In the genomic region with DNA sequence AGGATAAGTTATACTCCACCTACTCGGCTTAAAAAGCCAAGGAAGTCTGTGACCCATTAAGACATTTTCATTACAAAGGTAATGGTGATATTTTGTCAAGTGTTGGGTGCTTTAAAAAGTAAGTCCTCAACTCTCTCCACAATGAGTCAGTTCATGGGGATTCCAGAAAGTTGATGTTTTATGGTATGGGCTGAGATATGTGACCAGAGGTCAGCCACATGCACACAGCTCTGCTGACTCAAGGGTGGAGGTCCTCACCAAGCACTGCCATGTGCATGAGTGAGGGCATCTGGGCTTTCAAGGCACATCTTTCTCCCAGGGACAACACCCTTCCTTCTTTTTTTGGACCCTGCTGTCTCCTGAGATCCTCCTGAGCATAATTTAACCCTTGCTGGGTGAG, we compare ENCODE assay signal across 21 cellular contexts.
DNase-seq lines count a peak whose midpoint lies in the region; ATAC-seq, FAIRE-seq and TF ChIP-seq lines count a peak whose summit lies in the region.
"Had no signal": no experiment of that assay in that cellular context is flagged by ENCODE, and none has a peak within 500 bp of the region (broad histone marks: within the 10 kb centered on the region; RNA-seq: fewer than 3 reads in every experiment).

No MANE protein-coding gene starts in this region.

- intact Hi-C loops in activated T-helper 2 cell treated with anti-CD3 and anti-CD28 coated beads, Interferon-gamma antibody, Interleukin-2, Interleukin-4, amounts not matched to agents 10 μg/mL and 5 μg/mL and 100 μg/mL, durations not matched to agents 14 hours and 24 hours and 36 hours (cut with micrococcal nuclease) = no loop called here

- H3K4me1 ChIP-seq in GM23248 (ENCODE audit: insufficient read depth) (peaks cover 75% of the 10 kb centered on the region), GM23338 (ENCODE audit: insufficient read depth) (no peaks in the 10 kb centered on the region)
- H3K4me1 ChIP-seq: SJCRH30 had no signal

- H3F3A ChIP-seq in GM23248 (ENCODE audit: insufficient read depth) (peaks cover 74% of the 10 kb centered on the region), GM23338 (replicated peaks; ENCODE audit: low read depth) (no peaks in the 10 kb centered on the region)

- H3K9me3 ChIP-seq in GM23248 (ENCODE audit: low read depth) = no peaks in the 10 kb centered on the region
- H3K9me3 ChIP-seq: ovary, SJCRH30, tibial nerve had no signal

- H3K27me3 ChIP-seq in GM23248 (replicated peaks; ENCODE audit: insufficient read depth) (no peaks in the 10 kb centered on the region), GM23338 (ENCODE audit: insufficient read depth) (no peaks in the 10 kb centered on the region)
- H3K27me3 ChIP-seq: ovary, SJCRH30, tibial nerve had no signal

- no peak overlapping the region for H3K9ac ChIP-seq in GM23248

- TF ChIP-seq CTCF in fibroblast of the aortic adventitia (IDR thresholded peaks at IDR 0.05; ENCODE audit: insufficient read depth, low read length) = no peak
- no peak for TF ChIP-seq CTCF in GM23338 (conservative IDR thresholded peaks at IDR 0.05; ENCODE audit: low read depth in 2 of 2)

- peak; percentile 65 for DNase-seq in GM23248
- DNase-seq in RCC 7860 (ENCODE audit: low spot score) = peak; percentile 89
- DNase-seq in fibroblast of the aortic adventitia (ENCODE audit: low read depth) = peak; percentile 60
- peak; percentile 25 for DNase-seq in stromal cell of bone marrow (ENCODE audit: low read depth)
- no peak for DNase-seq in GM23338 (ENCODE audit: low spot score)
- no peak for DNase-seq in activated CD4-positive, alpha-beta memory T cell treated with anti-CD3 and anti-CD28 coated beads, Interleukin-2, amount 10 ng/mL, durations not matched to agents 7 days and 5 days
- DNase-seq in activated T-helper 2 cell treated with anti-CD3 and anti-CD28 coated beads, Interferon-gamma antibody, Interleukin-2, Interleukin-4, amounts not matched to agents 10 μg/mL and 5 μg/mL and 100 μg/mL, durations not matched to agents 14 hours and 24 hours and 36 hours (ENCODE audit: low spot score) = no peak
- DNase-seq: activated CD4-positive, alpha-beta T cell treated with anti-CD3 and anti-CD28 coated beads for 48 hours; activated naive CD8-positive, alpha-beta T cell treated with anti-CD3 and anti-CD28 coated beads, Interleukin-2, amount 10 ng/mL, durations not matched to agents 7 days and 5 days; activated T-cell treated with anti-CD3 and anti-CD28 coated beads, Interleukin-2, amount 50 U/mL, for 4 hours; CD8-positive, alpha-beta T cell; DMS79 treated with DMSO at 0.1 percent for 48 hours; effector memory CD8-positive, alpha-beta T cell; foreskin melanocyte; NCI-H146; NCI-H345; ovary; SJCRH30; small intestine had no signal

- H3K4me3 Mint-ChIP-seq in GM23338 = no peak overlapping the region
- no peak overlapping the region for H3K4me3 Mint-ChIP-seq in activated CD4-positive, alpha-beta memory T cell treated with anti-CD3 and anti-CD28 coated beads, Interleukin-2, amount 10 ng/mL, durations not matched to agents 7 days and 5 days
- no peak overlapping the region for H3K4me3 Mint-ChIP-seq in activated T-helper 2 cell treated with anti-CD3 and anti-CD28 coated beads, Interferon-gamma antibody, Interleukin-2, Interleukin-4, amounts not matched to agents 10 μg/mL and 5 μg/mL and 100 μg/mL, durations not matched to agents 14 hours and 24 hours and 36 hours (ENCODE audit: low read depth)
- H3K4me3 Mint-ChIP-seq: activated naive CD8-positive, alpha-beta T cell treated with anti-CD3 and anti-CD28 coated beads, Interleukin-2, amount 10 ng/mL, durations not matched to agents 7 days and 5 days; activated T-cell treated with anti-CD3 and anti-CD28 coated beads, Interleukin-2, amount 50 U/mL, for 4 hours; CD8-positive, alpha-beta T cell; central memory CD8-positive, alpha-beta T cell; effector memory CD8-positive, alpha-beta T cell had no signal

- no peaks in the 10 kb centered on the region for H3K4me1 Mint-ChIP-seq in GM23338
- peaks cover 31% of the 10 kb centered on the region for H3K4me1 Mint-ChIP-seq in activated CD4-positive, alpha-beta memory T cell treated with anti-CD3 and anti-CD28 coated beads, Interleukin-2, amount 10 ng/mL, durations not matched to agents 7 days and 5 days
- peaks cover 47% of the 10 kb centered on the region for H3K4me1 Mint-ChIP-seq in activated T-helper 2 cell treated with anti-CD3 and anti-CD28 coated beads, Interferon-gamma antibody, Interleukin-2, Interleukin-4, amounts not matched to agents 10 μg/mL and 5 μg/mL and 100 μg/mL, durations not matched to agents 14 hours and 24 hours and 36 hours (ENCODE audit: low read depth)

- H3K9me2 ChIP-seq in GM23248 (ENCODE audit: insufficient read depth) (no peaks in the 10 kb centered on the region), GM23338 (ENCODE audit: insufficient read depth) (peaks cover 8% of the 10 kb centered on the region)

- no peak overlapping the region for H3K4me3 ChIP-seq in GM23248
- H3K4me3 ChIP-seq in fibroblast of the aortic adventitia (ENCODE audit: low read depth, low read length) = no peak overlapping the region
- no peak overlapping the region for H3K4me3 ChIP-seq in GM23338
- H3K4me3 ChIP-seq: ovary, SJCRH30, tibial nerve had no signal

- H3K27ac ChIP-seq in GM23248 (peak overlapping the region; percentile 69), GM23338 (ENCODE audit: low read depth) (no peak overlapping the region)
- H3K27ac ChIP-seq: SJCRH30, tibial nerve had no signal

- POLR2A ChIA-PET in activated CD4-positive, alpha-beta memory T cell treated with anti-CD3 and anti-CD28 coated beads, Interleukin-2, amount 10 ng/mL, durations not matched to agents 7 days and 5 days (lab: Charles Lee) = no interaction called here

- H3K27me3 Mint-ChIP-seq in GM23338 (ENCODE audit: insufficient read depth, low read depth, poor library complexity) = peaks cover 2% of the 10 kb centered on the region
- no peaks in the 10 kb centered on the region for H3K27me3 Mint-ChIP-seq in activated CD4-positive, alpha-beta memory T cell treated with anti-CD3 and anti-CD28 coated beads, Interleukin-2, amount 10 ng/mL, durations not matched to agents 7 days and 5 days
- H3K27me3 Mint-ChIP-seq in activated T-helper 2 cell treated with anti-CD3 and anti-CD28 coated beads, Interferon-gamma antibody, Interleukin-2, Interleukin-4, amounts not matched to agents 10 μg/mL and 5 μg/mL and 100 μg/mL, durations not matched to agents 14 hours and 24 hours and 36 hours (ENCODE audit: low read depth) = no peaks in the 10 kb centered on the region
- H3K27me3 Mint-ChIP-seq: central memory CD8-positive, alpha-beta T cell; effector memory CD8-positive, alpha-beta T cell had no signal

- 6 to 9% methylated on average over 1 of the region's 1 CpG for WGBS in GM23248 (ENCODE audit: low coverage in 1 of 2, low lambda C conversion rate in 2 of 2, missing lambda C conversion rate in 2 of 2), 2 experiments

- in situ Hi-C loops in GM23248 (cut with MboI) = no loop called here

- no peak overlapping the region for H2AFZ ChIP-seq in GM23248
- H2AFZ ChIP-seq in GM23338 = no peak overlapping the region

- H3K4me2 ChIP-seq in GM23248 (ENCODE audit: unreplicated experiment) (peak overlapping the region; percentile 44), GM23338 (no peak overlapping the region)

- FAIRE-seq in RCC 7860 (lab: Jason Lieb, UNC) = peak; percentile 94
- FAIRE-seq: small intestine had no signal

- H4K20me1 ChIP-seq in GM23248 (ENCODE audit: insufficient read depth) = no peaks in the 10 kb centered on the region
- no peaks in the 10 kb centered on the region for H4K20me1 ChIP-seq in GM23338 (replicated peaks; ENCODE audit: insufficient read depth)

- ATAC-seq in GM23338 = no peak
- ATAC-seq: activated T-cell treated with anti-CD3 and anti-CD28 coated beads, Interleukin-2, amount 50 U/mL, for 4 hours; CD8-positive, alpha-beta T cell; effector memory CD8-positive, alpha-beta T cell had no signal

- no peaks in the 10 kb centered on the region for H3K36me3 Mint-ChIP-seq in GM23338 (ENCODE audit: low read depth)
- peaks cover 26% of the 10 kb centered on the region for H3K36me3 Mint-ChIP-seq in activated CD4-positive, alpha-beta memory T cell treated with anti-CD3 and anti-CD28 coated beads, Interleukin-2, amount 10 ng/mL, durations not matched to agents 7 days and 5 days (ENCODE audit: low read depth)
- peaks cover 14% of the 10 kb centered on the region for H3K36me3 Mint-ChIP-seq in activated T-helper 2 cell treated with anti-CD3 and anti-CD28 coated beads, Interferon-gamma antibody, Interleukin-2, Interleukin-4, amounts not matched to agents 10 μg/mL and 5 μg/mL and 100 μg/mL, durations not matched to agents 14 hours and 24 hours and 36 hours (ENCODE audit: low read depth)
- H3K36me3 Mint-ChIP-seq: CD8-positive, alpha-beta T cell had no signal

- no peaks in the 10 kb centered on the region for H3K9me3 Mint-ChIP-seq in GM23338
- peaks cover 18% of the 10 kb centered on the region for H3K9me3 Mint-ChIP-seq in activated CD4-positive, alpha-beta memory T cell treated with anti-CD3 and anti-CD28 coated beads, Interleukin-2, amount 10 ng/mL, durations not matched to agents 7 days and 5 days
- H3K9me3 Mint-ChIP-seq in activated T-helper 2 cell treated with anti-CD3 and anti-CD28 coated beads, Interferon-gamma antibody, Interleukin-2, Interleukin-4, amounts not matched to agents 10 μg/mL and 5 μg/mL and 100 μg/mL, durations not matched to agents 14 hours and 24 hours and 36 hours = peaks cover 22% of the 10 kb centered on the region
- H3K9me3 Mint-ChIP-seq: activated T-cell treated with anti-CD3 and anti-CD28 coated beads, Interleukin-2, amount 50 U/mL, for 4 hours; CD8-positive, alpha-beta T cell; central memory CD8-positive, alpha-beta T cell had no signal

- H3K36me3 ChIP-seq in GM23248 (ENCODE audit: low read depth) (no peaks in the 10 kb centered on the region), GM23338 (ENCODE audit: insufficient read depth) (no peaks in the 10 kb centered on the region)
- H3K36me3 ChIP-seq: ovary, SJCRH30, tibial nerve had no signal

- CTCF ChIA-PET in activated CD4-positive, alpha-beta memory T cell treated with anti-CD3 and anti-CD28 coated beads, Interleukin-2, amount 10 ng/mL, durations not matched to agents 7 days and 5 days (lab: Charles Lee) = no interaction called here

- no peaks in the 10 kb centered on the region for H3K79me2 ChIP-seq in GM23248 (ENCODE audit: insufficient read depth)
- no peaks in the 10 kb centered on the region for H3K79me2 ChIP-seq in GM23338 (replicated peaks; ENCODE audit: insufficient read depth)

- H3K27ac Mint-ChIP-seq in GM23338 = no peak overlapping the region
- no peak overlapping the region for H3K27ac Mint-ChIP-seq in activated CD4-positive, alpha-beta memory T cell treated with anti-CD3 and anti-CD28 coated beads, Interleukin-2, amount 10 ng/mL, durations not matched to agents 7 days and 5 days
- H3K27ac Mint-ChIP-seq in activated T-helper 2 cell treated with anti-CD3 and anti-CD28 coated beads, Interferon-gamma antibody, Interleukin-2, Interleukin-4, amounts not matched to agents 10 μg/mL and 5 μg/mL and 100 μg/mL, durations not matched to agents 14 hours and 24 hours and 36 hours = no peak overlapping the region
- H3K27ac Mint-ChIP-seq: activated naive CD8-positive, alpha-beta T cell treated with anti-CD3 and anti-CD28 coated beads, Interleukin-2, amount 10 ng/mL, durations not matched to agents 7 days and 5 days; CD8-positive, alpha-beta T cell; effector memory CD8-positive, alpha-beta T cell had no signal

TF ChIP-seq in GM23338, 12 proteins besides CTCF, POLR2A, EP300 and RAD21 (continues in another document):
- no peak for TF ChIP-seq JUNB (IDR thresholded peaks at IDR 0.05; ENCODE audit: unreplicated experiment)
- no peak for TF ChIP-seq POLR2AphosphoS5 (IDR thresholded peaks at IDR 0.05; ENCODE audit: low read depth)

Comparison
In these comparisons a context has a peak if more than half of its experiments do, and no peak if none do; other contexts are left out.
1. DNase-seq: peak in GM23248 (single experiment), RCC 7860 (single experiment), fibroblast of the aortic adventitia (single experiment) and stromal cell of bone marrow (single experiment); none in GM23338 (single experiment), activated CD4-positive, alpha-beta memory T cell treated with anti-CD3 and anti-CD28 coated beads, Interleukin-2, amount 10 ng/mL, durations not matched to agents 7 days and 5 days (single experiment) and activated T-helper 2 cell treated with anti-CD3 and anti-CD28 coated beads, Interferon-gamma antibody, Interleukin-2, Interleukin-4, amounts not matched to agents 10 μg/mL and 5 μg/mL and 100 μg/mL, durations not matched to agents 14 hours and 24 hours and 36 hours (single experiment).